ENCODE assay signal across 1 cellular context in the genomic region with DNA sequence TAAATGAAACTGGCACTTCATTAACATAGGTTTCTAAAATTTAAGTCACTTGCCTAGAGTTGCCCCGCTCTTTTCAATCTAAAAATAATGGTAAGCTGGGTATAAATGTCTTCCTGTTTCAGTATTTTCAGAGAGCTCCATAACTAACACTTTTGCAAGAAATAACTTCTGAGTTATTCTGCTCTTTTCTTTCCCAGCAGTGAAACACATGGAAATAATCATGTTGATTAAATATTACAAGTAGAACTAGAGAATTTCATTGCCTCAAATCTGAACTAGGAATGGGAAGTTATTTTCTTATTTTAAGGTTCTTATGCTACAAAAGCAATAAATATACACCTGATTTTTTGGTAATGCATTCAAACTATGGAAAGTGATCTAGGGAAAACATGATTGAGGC.
TF ChIP-seq lines count a peak whose summit lies in the region.

No MANE protein-coding gene starts in this region.

TF ChIP-seq in SK-N-SH treated with all-trans-retinoic acid at 6 μM for 48 hours, 23 proteins besides CTCF, POLR2A, EP300 and RAD21 (continued from another document):
- no peak for TF ChIP-seq PATZ1 (CRISPR knock-in tag; IDR thresholded peaks at IDR 0.05; ENCODE audit: borderline replicate concordance)
- no peak for TF ChIP-seq ISL1 (CRISPR knock-in tag; IDR thresholded peaks at IDR 0.05)
- TF ChIP-seq GLIS3 (CRISPR knock-in tag; IDR thresholded peaks at IDR 0.05): no peak
- no peak for TF ChIP-seq BACH2 (CRISPR knock-in tag; IDR thresholded peaks at IDR 0.05; ENCODE audit: borderline replicate concordance)
- no peak for TF ChIP-seq ZNF70 (CRISPR knock-in tag; IDR thresholded peaks at IDR 0.05)
- no peak for TF ChIP-seq PPARA (CRISPR knock-in tag; IDR thresholded peaks at IDR 0.05; ENCODE audit: borderline replicate concordance)
- TF ChIP-seq, protein P1, sequence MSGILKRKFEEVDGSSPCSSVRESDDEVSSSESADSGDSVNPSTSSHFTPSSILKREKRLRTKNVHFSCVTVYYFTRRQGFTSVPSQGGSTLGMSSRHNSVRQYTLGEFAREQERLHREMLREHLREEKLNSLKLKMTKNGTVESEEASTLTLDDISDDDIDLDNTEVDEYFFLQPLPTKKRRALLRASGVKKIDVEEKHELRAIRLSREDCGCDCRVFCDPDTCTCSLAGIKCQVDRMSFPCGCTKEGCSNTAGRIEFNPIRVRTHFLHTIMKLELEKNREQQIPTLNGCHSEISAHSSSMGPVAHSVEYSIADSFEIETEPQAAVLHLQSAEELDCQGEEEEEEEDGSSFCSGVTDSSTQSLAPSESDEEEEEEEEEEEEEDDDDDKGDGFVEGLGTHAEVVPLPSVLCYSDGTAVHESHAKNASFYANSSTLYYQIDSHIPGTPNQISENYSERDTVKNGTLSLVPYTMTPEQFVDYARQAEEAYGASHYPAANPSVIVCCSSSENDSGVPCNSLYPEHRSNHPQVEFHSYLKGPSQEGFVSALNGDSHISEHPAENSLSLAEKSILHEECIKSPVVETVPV (CRISPR knock-in tag; IDR thresholded peaks at IDR 0.05): no peak
